In genomic region chr17:28841901-28842281, GRCh38 we compare ENCODE assay signal across 8 cellular contexts. TPM values are rescaled to one million over a fixed set of nuclear protein-coding genes. Genes with fewer than 3 reads are reported as not detected.
DNase-seq lines count a peak whose midpoint lies in the region; ATAC-seq and TF ChIP-seq lines count a peak whose summit lies in the region.

No MANE protein-coding gene starts in this region.

- H3K27ac Mint-ChIP-seq in activated naive CD8-positive, alpha-beta T cell treated with anti-CD3 and anti-CD28 coated beads for 36 hours = peak overlapping the region; percentile 96

- CTCF ChIA-PET in AG04450 (lab: Charles Lee) = interaction anchor here (0.6 to 2.1 kb wide), 8 partner anchors 10 to 275 kb away, joined by 3 to 22 read pairs (median 4); no protein-coding TSS in a partner anchor

- H3K4me1 Mint-ChIP-seq in activated naive CD8-positive, alpha-beta T cell treated with anti-CD3 and anti-CD28 coated beads for 36 hours = peaks cover 15% of the 10 kb centered on the region

- no peaks in the 10 kb centered on the region for H3K27me3 Mint-ChIP-seq in activated naive CD8-positive, alpha-beta T cell treated with anti-CD3 and anti-CD28 coated beads for 36 hours

- H3K4me3 ChIP-seq in AG04450 (ENCODE audit: low read depth, low read length) (peak overlapping the region; percentile 97), kidney epithelial cell (ENCODE audit: low read depth, low read length) (peak overlapping the region; percentile 81), thoracic aorta (peak overlapping the region; percentile 90)

- POLR2A ChIA-PET in AG04450 (lab: Yijun Ruan, JAX) = interaction anchor here (0.7 to 1.1 kb wide), 4 partner anchors 18 to 131 kb away, joined by 3 to 6 read pairs (median 4); partner anchors contain the start of gene PROCA1

- H3K36me3 Mint-ChIP-seq in activated naive CD8-positive, alpha-beta T cell treated with anti-CD3 and anti-CD28 coated beads for 36 hours = peaks cover 4% of the 10 kb centered on the region

- H3K27me3 ChIP-seq in AG04450 (ENCODE audit: control insufficient read depth, insufficient read depth, low read length) = no peaks in the 10 kb centered on the region
- H3K27me3 ChIP-seq in kidney epithelial cell (ENCODE audit: control insufficient read depth, insufficient read depth, low read length) = no peaks in the 10 kb centered on the region
- H3K27me3 ChIP-seq in thoracic aorta (replicated peaks; ENCODE audit: insufficient read depth) = no peaks in the 10 kb centered on the region

- H3K4me3 Mint-ChIP-seq in activated naive CD8-positive, alpha-beta T cell treated with anti-CD3 and anti-CD28 coated beads for 36 hours = peak overlapping the region; percentile 99

- peaks cover 5 to 7% of the 10 kb centered on the region in 2 donors for H3K4me1 ChIP-seq in thoracic aorta (ENCODE audit: control insufficient read depth in 1 of 2, low read depth in 2 of 2)

- peak; percentile 21 for ATAC-seq in HG02973 (IDR thresholded peaks at IDR 0.05; ENCODE audit: unreplicated experiment)
- ATAC-seq in thoracic aorta (ENCODE audit: insufficient number of reproducible peaks, low FRiP score, low read depth) = no peak

- peak overlapping the region; percentile 57 for H3K27ac ChIP-seq in AG04450 (ENCODE audit: low read depth, low read length)
- H3K27ac ChIP-seq in thoracic aorta = peak overlapping the region; percentile 42 to 69

- DNase-seq in AG04450 (ENCODE audit: low read depth, low spot score) (no peak), kidney epithelial cell (ENCODE audit: low read depth) (no peak), thoracic aorta (ENCODE audit: low spot score) (no peak), COR-L47 (lab: John Stamatoyannopoulos, UW) (no peak), amygdala (lab: John Stamatoyannopoulos, UW) (no peak)
- DNase-seq in activated naive CD8-positive, alpha-beta T cell treated with anti-CD3 and anti-CD28 coated beads for 36 hours = no peak
- DNase-seq in stimulated activated CD4-positive, alpha-beta T cell treated with anti-CD3 and anti-CD28 coated beads, Interleukin-12 subunit alpha, Interleukin-12 subunit beta, amount 100 ng/mL, for 4 hours = no peak

- no peaks in the 10 kb centered on the region for H3K9me3 Mint-ChIP-seq in activated naive CD8-positive, alpha-beta T cell treated with anti-CD3 and anti-CD28 coated beads for 36 hours

- H3K9me3 ChIP-seq in AG04450 (ENCODE audit: control insufficient read depth, insufficient read depth, low read length) = no peaks in the 10 kb centered on the region; the same call in 1 of the 2 replicates
- no peaks in the 10 kb centered on the region for H3K9me3 ChIP-seq in thoracic aorta

- H3K36me3 ChIP-seq in kidney epithelial cell (ENCODE audit: control insufficient read depth, insufficient read depth, low read length) (no peaks in the 10 kb centered on the region), thoracic aorta (no peaks in the 10 kb centered on the region)

- TF ChIP-seq CTCF in AG04450 (IDR thresholded peaks at IDR 0.05; ENCODE audit: low read depth, low read length) (no peak), kidney epithelial cell (IDR thresholded peaks at IDR 0.05; ENCODE audit: insufficient read depth, low read length, poor library complexity, severe bottlenecking) (no peak), thoracic aorta (IDR thresholded peaks at IDR 0.05) (no peak)

RNA-seq across cellular contexts. Expression of gene FAM222B, which starts 0.7 kb away (rescaled TPM):
- polyA plus RNA-seq in AG04450 (2011; rRNA removed) = 8.3 and 11.0 TPM in 2 replicates
- 13.2 and 14.4 TPM in 2 replicates for polyA minus RNA-seq in AG04450 (2011; rRNA and poly(A)+ RNA removed)
- total RNA-seq in activated naive CD8-positive, alpha-beta T cell treated with anti-CD3 and anti-CD28 coated beads for 36 hours = 10 to 100 TPM; 13.9 to 14.2 TPM
- total RNA-seq in kidney epithelial cell = 24.3 and 37.7 TPM in 2 replicates
- total RNA-seq in thoracic aorta = 10 to 100 TPM; 19.9 to 23.4 TPM

RNA-seq across cellular contexts. Expression of gene ERAL1, which starts 12.9 kb away (rescaled TPM):
- polyA plus RNA-seq in AG04450 (2011; rRNA removed) = 45.7 and 54.4 TPM in 2 replicates
- 46.8 and 56.9 TPM in 2 replicates for polyA minus RNA-seq in AG04450 (2011; rRNA and poly(A)+ RNA removed)
- total RNA-seq in activated naive CD8-positive, alpha-beta T cell treated with anti-CD3 and anti-CD28 coated beads for 36 hours = 10 to 100 TPM; 77.6 to 80.4 TPM
- total RNA-seq in kidney epithelial cell (54.9 and 74.1 TPM in 2 replicates), thoracic aorta (10 to 100 TPM; 30.6 to 34.6 TPM)

RNA-seq across cellular contexts. Expression of gene FLOT2, which starts 55.6 kb away (rescaled TPM):
- polyA plus RNA-seq in AG04450 (2011; rRNA removed) = 80.5 and 83.9 TPM in 2 replicates
- 87.8 and 106 TPM in 2 replicates for polyA minus RNA-seq in AG04450 (2011; rRNA and poly(A)+ RNA removed)
- 10 to 100 TPM; 56.2 to 65.2 TPM for total RNA-seq in activated naive CD8-positive, alpha-beta T cell treated with anti-CD3 and anti-CD28 coated beads for 36 hours
- total RNA-seq in kidney epithelial cell (55.5 and 69.1 TPM in 2 replicates), thoracic aorta (10 to 100 TPM; 71.3 to 92.1 TPM)
